ENCODE assay signal across 8 cellular contexts in the genomic region with DNA sequence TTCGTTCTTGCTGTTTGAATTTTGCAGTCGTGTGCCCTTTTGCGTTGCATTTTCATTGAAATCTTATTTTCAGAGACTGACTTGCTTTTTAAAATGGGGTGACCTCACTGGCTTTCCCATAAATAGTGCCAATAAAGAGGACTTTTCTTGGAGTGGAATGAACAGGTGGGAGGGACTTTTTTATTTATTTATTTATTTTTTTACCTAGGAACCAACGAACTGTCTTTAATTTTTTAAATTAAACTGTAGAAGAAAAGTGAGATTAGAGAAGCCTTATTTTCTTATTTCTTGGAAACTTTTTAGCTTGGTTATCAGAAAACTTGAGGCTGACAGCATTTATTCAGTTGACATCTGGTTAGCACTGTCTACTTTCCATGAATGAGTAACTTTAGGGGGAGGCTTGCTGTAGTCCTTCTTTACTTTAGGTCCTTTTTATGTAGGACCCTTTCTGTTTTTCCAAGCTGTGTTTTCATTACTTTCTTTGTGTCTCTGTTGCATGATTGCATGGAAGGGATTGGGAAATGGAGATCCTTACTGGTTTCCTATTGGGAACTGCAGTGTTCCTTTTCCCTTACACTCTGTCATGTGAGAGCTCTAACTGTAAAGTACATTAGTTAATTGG. TPM values are rescaled to one million over a fixed set of nuclear protein-coding genes. Genes with fewer than 3 reads are reported as not detected.
DNase-seq lines count a peak whose midpoint lies in the region; ATAC-seq, FAIRE-seq and TF ChIP-seq lines count a peak whose summit lies in the region.

No MANE protein-coding gene starts in this region.

- peak overlapping the region; percentile 77 for H3K4me3 ChIP-seq in NT2/D1 (ENCODE audit: insufficient read length, low read depth)
- H3K4me3 ChIP-seq in endothelial cell of umbilical vein (replicated peaks in 1 of 3; ENCODE audit: insufficient read depth in 1 of 3, low read depth in 1 of 3, low read length in 3 of 3), result peak overlapping the region; percentile 65 to 87 (median 75)
- H3K4me3 ChIP-seq in pancreas, result peak overlapping the region; percentile 45 to 88 (median 76)

- H4K20me1 ChIP-seq in endothelial cell of umbilical vein (replicated peaks; ENCODE audit: control insufficient read depth, extremely low read depth, insufficient read depth, low read length), result no peaks in the 10 kb centered on the region

- H3K4me1 ChIP-seq in NT2/D1 (ENCODE audit: insufficient read depth, insufficient read length) (no peaks in the 10 kb centered on the region), endothelial cell of umbilical vein (ENCODE audit: control insufficient read depth, extremely low read depth, insufficient read depth, low read length) (no peaks in the 10 kb centered on the region), pancreas (peaks cover 17 to 41% (median 31%) of the 10 kb centered on the region in 3 donors)

- H3K27me3 ChIP-seq in NT2/D1 (ENCODE audit: insufficient read depth, insufficient read length) (peaks cover 31% of the 10 kb centered on the region), endothelial cell of umbilical vein (ENCODE audit: control insufficient read depth in 2 of 2, insufficient read depth in 2 of 2, low read length in 2 of 2) (peaks cover 7 to 26% of the 10 kb centered on the region in 2 experiments), pancreas (no peaks in the 10 kb centered on the region)

- BruUV-seq in endothelial cell of umbilical vein (replicated peaks; lab: Mats Ljungman, UMichigan), result no TSS peak

- FAIRE-seq in D721Med (lab: Jason Lieb, UNC) (peak; percentile 48), endothelial cell of umbilical vein (lab: Jason Lieb, UNC) (no peak), pancreas (lab: Jason Lieb, UNC) (no peak)

- intact Hi-C loops in endothelial cell of umbilical vein (cut with micrococcal nuclease) (loop anchor here (2.0 to 5.0 kb wide), 5 partner anchors 192 to 672 kb away; a partner anchor contains a TSS), pancreas (cut with DNase I) (no loop called here)

- CTCF ChIA-PET in endothelial cell of umbilical vein (lab: Charles Lee), result no interaction called here
- CTCF ChIA-PET in GM10248 (lab: Yijun Ruan, JAX), result interaction anchor here (0.8 to 3.4 kb wide), 6 partner anchors 16 to 106 kb away, joined by 3 to 10 read pairs (median 4); no protein-coding TSS in a partner anchor

- no peak for TF ChIP-seq CTCF in D721Med (IDR thresholded peaks at IDR 0.05; ENCODE audit: insufficient read depth, missing control alignments)
- no peak for TF ChIP-seq CTCF in endothelial cell of umbilical vein (IDR thresholded peaks at IDR 0.05; ENCODE audit: extremely low read depth in 1 of 2, insufficient read depth in 1 of 2, low read depth in 1 of 2, low read length in 2 of 2)
- TF ChIP-seq CTCF in pancreas (IDR thresholded peaks at IDR 0.05), result no peak
- TF ChIP-seq CTCF in GM10248 (IDR thresholded peaks at IDR 0.05; ENCODE audit: control extremely low read depth, extremely low read depth, low read depth, missing control alignments), result no peak

- H3K9me3 ChIP-seq in NT2/D1 (ENCODE audit: insufficient read depth, low read length) (no peaks in the 10 kb centered on the region), endothelial cell of umbilical vein (replicated peaks; ENCODE audit: control insufficient read depth, insufficient read depth, low read length) (no peaks in the 10 kb centered on the region), pancreas (no peaks in the 10 kb centered on the region)

- H3K36me3 ChIP-seq in NT2/D1 (ENCODE audit: insufficient read depth, insufficient read length, low read length), result no peaks in the 10 kb centered on the region
- H3K36me3 ChIP-seq in endothelial cell of umbilical vein (ENCODE audit: control insufficient read depth in 2 of 2, extremely low read depth in 1 of 2, insufficient read depth in 2 of 2, low read length in 2 of 2), result no peaks in the 10 kb centered on the region
- no peaks in the 10 kb centered on the region for H3K36me3 ChIP-seq in pancreas

- 0% methylated on average over 4 of the region's 4 CpGs for WGBS in pancreas, 2 donors

- no peak for TF ChIP-seq POLR2A in endothelial cell of umbilical vein (IDR thresholded peaks at IDR 0.05; ENCODE audit: low read depth, low read length)

- H3K79me2 ChIP-seq in endothelial cell of umbilical vein (ENCODE audit: control insufficient read depth, insufficient read depth, low read length), result no peaks in the 10 kb centered on the region

- DNase-seq in D721Med (ENCODE audit: insufficient read length, low spot score) (no peak), NT2/D1 (ENCODE audit: low read depth, low spot score) (no peak), endothelial cell of umbilical vein (ENCODE audit: low read depth, low spot score) (no peak), pancreas (no peak), NCI-H187 (lab: John Stamatoyannopoulos, UW) (no peak), GM10248 (ENCODE audit: extremely low spot score) (no peak), SHP77 (lab: John Stamatoyannopoulos, UW) (no peak)

- dilution Hi-C loops in endothelial cell of umbilical vein (cut with MboI; ENCODE audit: extremely low pct_ligation_motif_present, low sequenced_read_pairs), result no loop called here

- POLR2A ChIA-PET in endothelial cell of umbilical vein (lab: Charles Lee), result no interaction called here
- POLR2A ChIA-PET in GM10248 (lab: Yijun Ruan, JAX), result no interaction called here

- no peak for ATAC-seq in pancreas
- ATAC-seq in HG02623 (IDR thresholded peaks at IDR 0.05; ENCODE audit: unreplicated experiment), result no peak

- H3K4me2 ChIP-seq in endothelial cell of umbilical vein (ENCODE audit: insufficient read depth, low read length), result peak overlapping the region; percentile 79

- H3K9ac ChIP-seq in NT2/D1 (ENCODE audit: insufficient read length, low read depth) (no peak overlapping the region), endothelial cell of umbilical vein (replicated peaks; ENCODE audit: extremely low read depth, insufficient read depth, low read length) (peak overlapping the region; percentile 0)

- H3K9me1 ChIP-seq in endothelial cell of umbilical vein (replicated peaks; ENCODE audit: control insufficient read depth, extremely low read depth, insufficient read depth, low read length), result no peaks in the 10 kb centered on the region

- peak overlapping the region; percentile 99 for H2AFZ ChIP-seq in endothelial cell of umbilical vein (ENCODE audit: low read depth, low read length)

- no peak overlapping the region for H3K27ac ChIP-seq in endothelial cell of umbilical vein (ENCODE audit: insufficient read depth, low read depth, low read length)
- peak overlapping the region in 3 of 4 donors; percentile 22 to 83 (median 44) for H3K27ac ChIP-seq in pancreas

TF ChIP-seq in endothelial cell of umbilical vein, 7 proteins besides CTCF, POLR2A, EP300 and RAD21:
- no peak for TF ChIP-seq JUN (IDR thresholded peaks at IDR 0.05; ENCODE audit: borderline replicate concordance, insufficient read depth, insufficient read length, low read depth)
- peak; percentile 3 for TF ChIP-seq EZH2 (IDR thresholded peaks at IDR 0.05; ENCODE audit: borderline replicate concordance, low read depth, low read length, severe bottlenecking)
TF ChIP-seq in endothelial cell of umbilical vein: peak in this region for 1.

RNA-seq across cellular contexts. Expression of a gene that starts 1.7 kb away (rescaled TPM):
- total RNA-seq in endothelial cell of umbilical vein, result 4.3 and 4.5 TPM in 2 replicates
- polyA plus RNA-seq in endothelial cell of umbilical vein, result 2.5 and 4.1 TPM in 2 replicates
- 4.0 and 4.4 TPM in 2 replicates for polyA plus RNA-seq in endothelial cell of umbilical vein (2011; cell fraction: cytosol; rRNA removed)
- 4.0 and 4.8 TPM in 2 replicates for polyA plus RNA-seq in endothelial cell of umbilical vein (2011; cell fraction: nucleus; rRNA removed)
- 0.25 and 1.6 TPM in 2 replicates for polyA plus RNA-seq in endothelial cell of umbilical vein (2012)
- polyA minus RNA-seq in endothelial cell of umbilical vein, result 7.5 and 11.9 TPM in 2 replicates
- not detected for polyA minus RNA-seq in endothelial cell of umbilical vein (2011; cell fraction: cytosol; rRNA and poly(A)+ RNA removed)
- 8.6 and 10.4 TPM in 2 replicates for polyA minus RNA-seq in endothelial cell of umbilical vein (2011; cell fraction: nucleus; rRNA and poly(A)+ RNA removed)
- total RNA-seq in pancreas, result 10 to 100 TPM in 3 of 6 donors, 1 to 10 TPM in 3; 7.0 to 13.7 (median 10.5) TPM
- polyA plus RNA-seq in pancreas, result 1 to 10 TPM; 4.8 to 6.6 TPM
